Comparison of ENCODE assay signal across 9 cellular contexts in genomic region chr7:152706465-152706864, GRCh38. TPM values are rescaled to one million over a fixed set of nuclear protein-coding genes. Genes with fewer than 3 reads are reported as not detected.
A peak's percentile ranks its signal among the peaks of the same experiment; 100 is the strongest.
DNase-seq lines count a peak whose midpoint lies in the region; ATAC-seq and TF ChIP-seq lines count a peak whose summit lies in the region.
"Had no signal": no experiment of that assay in that cellular context is flagged by ENCODE, and none has a peak within 500 bp of the region (broad histone marks: within the 10 kb centered on the region; RNA-seq: fewer than 3 reads in every experiment).

No MANE protein-coding gene starts in this region.

- no peak overlapping the region for H2BK5ac ChIP-seq in mesenchymal stem cell (ENCODE audit: low read depth, low read length, poor library complexity, severe bottlenecking)

- no peak overlapping the region for H2AK5ac ChIP-seq in mesenchymal stem cell (ENCODE audit: low read length, severe bottlenecking)

- no peak overlapping the region for H3K4ac ChIP-seq in mesenchymal stem cell (ENCODE audit: low read depth in 1 of 2, low read length in 2 of 2)

- H4K8ac ChIP-seq in mesenchymal stem cell (ENCODE audit: low read length): no peak overlapping the region

- no peak for TF ChIP-seq CTCF in GM06990 (IDR thresholded peaks at IDR 0.05; ENCODE audit: insufficient read depth, low read length, poor library complexity, severe bottlenecking)
- no peak for TF ChIP-seq CTCF in OCI-LY1 (IDR thresholded peaks at IDR 0.05; ENCODE audit: low read length)

- DNase-seq in GM06990 (ENCODE audit: extremely low read depth, insufficient read length) (no peak), mesenchymal stem cell (no peak), OCI-M2 (lab: John Stamatoyannopoulos, UW; ENCODE audit: unreplicated experiment) (no peak), retina (no peak), aorta (no peak), NCI-H748 (lab: John Stamatoyannopoulos, UW; ENCODE audit: unreplicated experiment) (no peak)
- DNase-seq: NCI-H1105 had no signal

- H3K36me3 ChIP-seq in GM06990 (ENCODE audit: control insufficient read depth, insufficient read depth, low read length): no peaks in the 10 kb centered on the region
- no peaks in the 10 kb centered on the region for H3K36me3 ChIP-seq in OCI-LY1 (ENCODE audit: insufficient read depth, low read length)
- no peaks in the 10 kb centered on the region for H3K36me3 ChIP-seq in mesenchymal stem cell (ENCODE audit: control insufficient read depth in 1 of 2, insufficient read depth in 2 of 2, low read depth in 1 of 2, low read length in 2 of 2)
- H3K36me3 ChIP-seq in aorta (ENCODE audit: control insufficient read depth in 1 of 2, insufficient read depth in 2 of 2, low read length in 1 of 2): no peaks in the 10 kb centered on the region

- H3K4me2 ChIP-seq in OCI-LY1 (ENCODE audit: low read length) (peak overlapping the region; percentile 12; the same call in 1 of the 2 replicates), mesenchymal stem cell (ENCODE audit: low read length, poor library complexity, severe bottlenecking) (no peak overlapping the region)

- no peak overlapping the region for H3K14ac ChIP-seq in mesenchymal stem cell (ENCODE audit: low read length in 2 of 2)

- ATAC-seq in GM21717 (IDR thresholded peaks at IDR 0.05; ENCODE audit: unreplicated experiment) (peak; percentile 43), aorta (ENCODE audit: low FRiP score) (no peak)

- H3K9me2 ChIP-seq in OCI-LY1 (ENCODE audit: low read depth, low read length): no peaks in the 10 kb centered on the region

- no peaks in the 10 kb centered on the region for H4K20me1 ChIP-seq in OCI-LY1 (ENCODE audit: insufficient read depth, low read length)

- H2BK15ac ChIP-seq in mesenchymal stem cell (ENCODE audit: low read depth, poor library complexity, severe bottlenecking): no peak overlapping the region

- no peaks in the 10 kb centered on the region for H3F3A ChIP-seq in OCI-LY1 (ENCODE audit: insufficient read depth, low read length)

- intact Hi-C loops in aorta (cut with DNase I): no loop called here

- no peak overlapping the region for H2AFZ ChIP-seq in OCI-LY1 (ENCODE audit: low read length)
- no peak overlapping the region for H2AFZ ChIP-seq in mesenchymal stem cell (ENCODE audit: low read depth, low read length)

- H4K91ac ChIP-seq in mesenchymal stem cell (ENCODE audit: low read length): no peak overlapping the region

- H2BK120ac ChIP-seq in mesenchymal stem cell (ENCODE audit: low read depth, low read length): no peak overlapping the region

- 90% methylated on average over 4 of the region's 6 CpGs for WGBS in mesenchymal stem cell
- WGBS in aorta, 2 donors: 19 to 25% methylated on average over 6 of the region's 6 CpGs

- H3K9me3 ChIP-seq in OCI-LY1 (ENCODE audit: low read length): peaks cover 17% of the 10 kb centered on the region; the same call in 1 of the 2 replicates
- peaks cover 15% of the 10 kb centered on the region for H3K9me3 ChIP-seq in mesenchymal stem cell (ENCODE audit: control insufficient read depth, low read length)
- H3K9me3 ChIP-seq in aorta (ENCODE audit: control insufficient read depth, low read length): peaks cover 3% of the 10 kb centered on the region

- peak overlapping the region; percentile 48 for H3K4me3 ChIP-seq in GM06990 (replicated peaks; ENCODE audit: low read depth, low read length)
- no peak overlapping the region for H3K4me3 ChIP-seq in OCI-LY1 (ENCODE audit: low read depth, low read length, poor library complexity, severe bottlenecking)
- H3K4me3 ChIP-seq in mesenchymal stem cell (ENCODE audit: insufficient read depth in 1 of 2, low read depth in 1 of 2, low read length in 2 of 2): peak overlapping the region in 1 of 2 experiments; percentile 68
- H3K4me3 ChIP-seq in aorta (ENCODE audit: low read length in 2 of 2): no peak overlapping the region

- H3K23ac ChIP-seq in mesenchymal stem cell (ENCODE audit: low read length in 2 of 2): no peak overlapping the region

- H3K27me3 ChIP-seq in GM06990 (replicated peaks; ENCODE audit: control insufficient read depth, insufficient read depth, low read length) (no peaks in the 10 kb centered on the region), OCI-LY1 (ENCODE audit: insufficient read depth, low read length) (no peaks in the 10 kb centered on the region; the same call in 1 of the 2 replicates), mesenchymal stem cell (ENCODE audit: control insufficient read depth in 1 of 2, insufficient read depth in 1 of 2, low read length in 2 of 2) (peaks cover 0 to 8% of the 10 kb centered on the region in 2 experiments), aorta (ENCODE audit: control insufficient read depth in 1 of 2, insufficient read depth in 2 of 2, low read length in 1 of 2) (no peaks in the 10 kb centered on the region)

- H3K4me1 ChIP-seq in OCI-LY1 (ENCODE audit: insufficient read depth, low read length, severe bottlenecking) (peaks cover 4% of the 10 kb centered on the region), mesenchymal stem cell (ENCODE audit: control insufficient read depth, insufficient read depth, low read depth, low read length) (peaks cover 1% of the 10 kb centered on the region), aorta (ENCODE audit: control insufficient read depth in 1 of 2, insufficient read depth in 2 of 2, low read length in 2 of 2) (peaks cover 0 to 2% of the 10 kb centered on the region in 2 donors)

- H3K79me2 ChIP-seq in OCI-LY1 (ENCODE audit: insufficient read depth, low read length): no peaks in the 10 kb centered on the region

- H2BK12ac ChIP-seq in mesenchymal stem cell (ENCODE audit: low read length in 2 of 2): no peak overlapping the region

- H3K9ac ChIP-seq in OCI-LY1 (ENCODE audit: low read length): no peak overlapping the region
- peak overlapping the region; percentile 68 for H3K9ac ChIP-seq in mesenchymal stem cell (ENCODE audit: low read length)

- H3K79me1 ChIP-seq in mesenchymal stem cell (replicated peaks; ENCODE audit: low read length, poor library complexity, severe bottlenecking): no peaks in the 10 kb centered on the region

- no peak overlapping the region for H3K18ac ChIP-seq in mesenchymal stem cell (ENCODE audit: low read depth in 1 of 2, low read length in 2 of 2)

- H3K27ac ChIP-seq in OCI-LY1 (ENCODE audit: low read depth, low read length, poor library complexity, severe bottlenecking): no peak overlapping the region
- H3K27ac ChIP-seq in mesenchymal stem cell (ENCODE audit: low read length, poor library complexity, severe bottlenecking): no peak overlapping the region
- H3K27ac ChIP-seq in aorta (ENCODE audit: low read depth in 1 of 2, low read length in 2 of 2): no peak overlapping the region

RNA-seq across cellular contexts. Expression of gene XRCC2, which starts 30.5 kb away (rescaled TPM):
- polyA plus RNA-seq in mesenchymal stem cell (2013, experiment 1 of 2): 1.2 TPM
- 1.3 TPM for polyA plus RNA-seq in mesenchymal stem cell (2013, experiment 2 of 2)
- under 1 TPM; 0.19 to 0.57 TPM for total RNA-seq in aorta
- under 1 TPM in 1 of 2 donors, not detected in 1; 0.13 TPM for polyA plus RNA-seq in aorta

RNA-seq across cellular contexts. Expression of gene ACTR3B, which starts 53.1 kb away (rescaled TPM):
- polyA plus RNA-seq in mesenchymal stem cell (2013, experiment 1 of 2): 3.1 TPM
- 3.3 TPM for polyA plus RNA-seq in mesenchymal stem cell (2013, experiment 2 of 2)
- total RNA-seq in aorta: 1 to 10 TPM; 9.0 to 9.3 TPM
- polyA plus RNA-seq in aorta: 1 to 10 TPM; 3.5 to 4.3 TPM
